Comparison of ENCODE assay signal across 23 cellular contexts in the genomic region with DNA sequence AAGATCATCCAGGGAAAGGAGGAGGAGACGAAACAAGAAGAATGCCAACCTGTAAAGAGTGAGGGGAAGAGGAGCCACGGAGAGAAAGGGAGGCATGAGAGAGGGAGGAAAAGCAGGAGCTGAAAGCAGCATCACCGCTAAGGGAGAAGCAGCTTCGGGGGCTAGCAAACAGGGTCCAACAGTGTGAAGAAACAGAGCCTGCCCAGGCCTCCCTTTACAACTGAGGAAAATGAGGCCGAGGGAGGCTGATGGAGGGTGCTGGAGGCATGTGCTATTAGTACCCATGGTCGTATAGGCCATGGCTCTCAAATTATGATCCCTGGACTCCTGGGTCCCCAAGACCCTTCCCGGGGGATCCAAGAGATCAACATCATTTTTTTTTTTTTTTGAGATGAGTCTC.
"Had no signal": no experiment of that assay in that cellular context is flagged by ENCODE, and none has a peak within 500 bp of the region (broad histone marks: within the 10 kb centered on the region; RNA-seq: fewer than 3 reads in every experiment).

No MANE protein-coding gene starts in this region.

- H3K4me1 Mint-ChIP-seq: nephron had no signal

- H3K9me3 ChIP-seq: left ventricle myocardium inferior, lower lobe of right lung, right atrium auricular region, sigmoid colon, suprapubic skin, thyroid gland had no signal

- ATAC-seq: left cardiac atrium, lower lobe of right lung had no signal

- DNase-seq: cerebellar nuclear complex; effector CD4-positive, alpha-beta T cell; endodermal cell; erythroblast; foreskin melanocyte; kidney; left cardiac atrium; left ventricle myocardium inferior; lower lobe of right lung; midbrain; naive B cell; posterior cingulate gyrus; sigmoid colon; stimulated activated CD4-positive, alpha-beta T cell treated with anti-CD3 and anti-CD28 coated beads, Interleukin-2, amount 100 ng/mL, for 24 hours; stimulated activated CD4-positive, alpha-beta T cell treated with anti-CD3 and anti-CD28 coated beads, Interleukin-4, amount 100 ng/mL, for 4 hours; stimulated activated naive CD4-positive, alpha-beta T cell treated with Interleukin-2 at 50 U/mL for 16 hours; thyroid gland had no signal

- H3K4me1 ChIP-seq: left ventricle myocardium inferior, right atrium auricular region, sigmoid colon, suprapubic skin, thyroid gland had no signal

- H3K36me3 ChIP-seq: lower lobe of right lung, right atrium auricular region, sigmoid colon, thyroid gland had no signal

- H3K27me3 Mint-ChIP-seq: memory B cell, naive B cell had no signal

- H3K27me3 ChIP-seq: hepatocyte, right atrium auricular region, sigmoid colon, suprapubic skin, thyroid gland had no signal

- H3K27ac ChIP-seq: left ventricle myocardium inferior, lower lobe of right lung, right atrium auricular region, sigmoid colon, suprapubic skin, thyroid gland had no signal

- H3K9me3 Mint-ChIP-seq: memory B cell had no signal

- H3K4me3 Mint-ChIP-seq: endodermal cell, memory B cell, nephron had no signal

- H3K27ac Mint-ChIP-seq: endodermal cell, nephron had no signal

- H3K4me3 ChIP-seq: hepatocyte, left ventricle myocardium inferior, lower lobe of right lung, right atrium auricular region, sigmoid colon, skin epidermis, suprapubic skin, thyroid gland had no signal
